12 cellular contexts compared by ENCODE assay signal in genomic region chr15:81484076-81484475, GRCh38.
"Had no signal": no experiment of that assay in that cellular context is flagged by ENCODE, and none has a peak within 500 bp of the region (broad histone marks: within the 10 kb centered on the region; RNA-seq: fewer than 3 reads in every experiment).

No MANE protein-coding gene starts in this region.

- H3K27ac Mint-ChIP-seq: natural killer cell treated with Interleukin-12 subunit alpha and Interleukin-12 subunit beta and Interleukin-15 and Interleukin-18, amount 100 ng/mL, for 72 hours had no signal

- DNase-seq: cortex of kidney; effector CD8-positive, alpha-beta T cell; gastrocnemius medialis; glutamatergic neuron; islet precursor cell; posterior cingulate gyrus; small intestine; stimulated activated CD4-positive, alpha-beta T cell treated with anti-CD3 and anti-CD28 coated beads, Interleukin-2, amount 100 ng/mL, for 48 hours; stimulated activated naive CD4-positive, alpha-beta T cell treated with Interleukin-2 at 50 U/mL for 16 hours; trophoblast cell had no signal

- H3K36me3 Mint-ChIP-seq: natural killer cell treated with Interleukin-12 subunit alpha and Interleukin-12 subunit beta and Interleukin-15 and Interleukin-18, amount 100 ng/mL, for 72 hours had no signal

- H3K9me3 Mint-ChIP-seq: natural killer cell treated with Interleukin-12 subunit alpha and Interleukin-12 subunit beta and Interleukin-15 and Interleukin-18, amount 100 ng/mL, for 72 hours had no signal

- H3K4me3 Mint-ChIP-seq: natural killer cell treated with Interleukin-12 subunit alpha and Interleukin-12 subunit beta and Interleukin-15 and Interleukin-18, amount 100 ng/mL, for 72 hours had no signal

- ATAC-seq: gastrocnemius medialis; left lobe of liver; natural killer cell treated with Interleukin-12 subunit alpha and Interleukin-12 subunit beta and Interleukin-15 and Interleukin-18, amount 100 ng/mL, for 72 hours had no signal
